12 cellular contexts compared by ENCODE assay signal in genomic region chr11:125082611-125083311, GRCh38. TPM values are rescaled to one million over a fixed set of nuclear protein-coding genes. Genes with fewer than 3 reads are reported as not detected.
A peak's percentile ranks its signal among the peaks of the same experiment; 100 is the strongest.
DNase-seq lines count a peak whose midpoint lies in the region; ATAC-seq, FAIRE-seq and TF ChIP-seq lines count a peak whose summit lies in the region.
"Had no signal": no experiment of that assay in that cellular context is flagged by ENCODE, and none has a peak within 500 bp of the region (broad histone marks: within the 10 kb centered on the region; RNA-seq: fewer than 3 reads in every experiment).

No MANE protein-coding gene starts in this region.

- no peak for FAIRE-seq in GM12891 (lab: Jason Lieb, UNC)

- no peak for ATAC-seq in natural killer cell

- DNase-seq in HCEC 1CT (peak; percentile 91), T1000 (lab: John Stamatoyannopoulos, UW) (peak; percentile 32), foreskin fibroblast (peak; percentile 97 to 98), stromal cell of bone marrow (ENCODE audit: low read depth) (peak; percentile 56), natural killer cell (no peak), RPMI8226 (no peak), GM12891 (ENCODE audit: insufficient read length, low spot score) (no peak)
- DNase-seq: activated effector memory CD4-positive, alpha-beta T cell treated with anti-CD3 and anti-CD28 coated beads, Interleukin-2, amount 50 U/mL, for 16 hours; erythroblast; MG63; NK-92 treated with Interleukin-12 subunit alpha and Interleukin-12 subunit beta, amount 100 ng/mL, for 24 hours; stimulated activated CD4-positive, alpha-beta T cell treated with anti-CD3 and anti-CD28 coated beads, Interleukin-12 subunit alpha, Interleukin-12 subunit beta, amount 100 ng/mL, for 4 hours had no signal

- H3K4me1 Mint-ChIP-seq in natural killer cell, result no peaks in the 10 kb centered on the region

- no peak overlapping the region for H3K4me3 ChIP-seq in foreskin fibroblast (ENCODE audit: low read depth in 1 of 2, low read length in 2 of 2)
- H3K4me3 ChIP-seq: MG63 had no signal

- intact Hi-C loops in natural killer cell (cut with micrococcal nuclease), result no loop called here

- H3K27me3 Mint-ChIP-seq in natural killer cell (ENCODE audit: low read depth in 2 of 2), result peaks cover 0 to 3% of the 10 kb centered on the region in 2 donors

- TF ChIP-seq CTCF in foreskin fibroblast (IDR thresholded peaks at IDR 0.05; ENCODE audit: low read depth, low read length) (no peak), natural killer cell (IDR thresholded peaks at IDR 0.05) (no peak)

- H3K36me3 Mint-ChIP-seq in natural killer cell, result no peaks in the 10 kb centered on the region

- H3K4me3 Mint-ChIP-seq in natural killer cell, result no peak overlapping the region

- no peak overlapping the region for H3K27ac Mint-ChIP-seq in natural killer cell

- no peak for TF ChIP-seq POLR2A in GM12891 (IDR thresholded peaks at IDR 0.05; ENCODE audit: low read depth, low read length)

- H3K9me3 Mint-ChIP-seq in natural killer cell, result no peaks in the 10 kb centered on the region

TF ChIP-seq in GM12891, 5 proteins besides CTCF, POLR2A, EP300 and RAD21:
- TF ChIP-seq SPI1 (IDR thresholded peaks at IDR 0.05; ENCODE audit: low read depth, low read length), result no peak
- no peak for TF ChIP-seq POU2F2 (IDR thresholded peaks at IDR 0.05; ENCODE audit: low read depth, low read length)
- no peak for TF ChIP-seq POLR2AphosphoS5 (IDR thresholded peaks at IDR 0.05; ENCODE audit: low read depth, low read length)
- TF ChIP-seq TAF1 (IDR thresholded peaks at IDR 0.05; ENCODE audit: low read depth, low read length), result no peak
- no peak for TF ChIP-seq PAX5 (IDR thresholded peaks at IDR 0.05; ENCODE audit: insufficient read depth, low read length, severe bottlenecking)
TF ChIP-seq in GM12891: peak in this region for 0.

RNA-seq across cellular contexts. Expression of gene SLC37A2, which starts 19.7 kb away (rescaled TPM):
- total RNA-seq in natural killer cell, result 1 to 10 TPM; 1.0 to 3.2 (median 1.8) TPM
- 1.7 TPM for polyA plus RNA-seq in GM12891 (2012; ENCODE audit: low read depth, missing spikeins)

RNA-seq across cellular contexts. Expression of gene TMEM218, which starts 28.7 kb away (rescaled TPM):
- 10 to 100 TPM; 10.0 to 14.2 (median 12.1) TPM for total RNA-seq in natural killer cell
- 19.0 TPM for polyA plus RNA-seq in GM12891 (2012; ENCODE audit: low read depth, missing spikeins)

Comparison
In these comparisons a context has a peak if more than half of its experiments do, and no peak if none do; other contexts are left out.
1. DNase-seq: peak in HCEC 1CT (single experiment), T1000 (single experiment), foreskin fibroblast (2 of 2) and stromal cell of bone marrow (single experiment); none in natural killer cell (single experiment), RPMI8226 (single experiment) and GM12891 (single experiment).